Comparison of ENCODE assay signal across 2 cellular contexts in genomic region chr19:54451331-54451871, GRCh38.
TF ChIP-seq lines count a peak whose summit lies in the region.

No MANE protein-coding gene starts in this region.

TF ChIP-seq in SK-N-SH, 30 proteins besides CTCF, POLR2A, EP300 and RAD21:
- TF ChIP-seq RCOR1 (IDR thresholded peaks at IDR 0.05; ENCODE audit: low read length), result no peak

TF ChIP-seq in SK-N-SH treated with all-trans-retinoic acid at 6 μM for 48 hours, 23 proteins besides CTCF, POLR2A, EP300 and RAD21 (continued from another document):
- TF ChIP-seq ESRRG (CRISPR knock-in tag; IDR thresholded peaks at IDR 0.05) (no peak), SNAI2 (CRISPR knock-in tag; IDR thresholded peaks at IDR 0.05) (no peak), RARB (CRISPR knock-in tag; IDR thresholded peaks at IDR 0.05) (no peak), ISL1 (CRISPR knock-in tag; IDR thresholded peaks at IDR 0.05) (no peak), ZNF70 (CRISPR knock-in tag; IDR thresholded peaks at IDR 0.05) (no peak), ZFP3 (CRISPR knock-in tag; IDR thresholded peaks at IDR 0.05) (no peak), TCF4 (CRISPR knock-in tag; IDR thresholded peaks at IDR 0.05; ENCODE audit: borderline replicate concordance) (no peak), ZC3H10 (CRISPR knock-in tag; IDR thresholded peaks at IDR 0.05) (no peak), ZNF565 (CRISPR knock-in tag; conservative IDR thresholded peaks at IDR 0.05; ENCODE audit: low read depth) (no peak), CREB5 (CRISPR knock-in tag; IDR thresholded peaks at IDR 0.05; ENCODE audit: low read depth) (no peak), GLIS3 (CRISPR knock-in tag; IDR thresholded peaks at IDR 0.05) (no peak), CSDC2 (CRISPR knock-in tag; IDR thresholded peaks at IDR 0.05) (no peak), POU6F1 (CRISPR knock-in tag; IDR thresholded peaks at IDR 0.05; ENCODE audit: borderline replicate concordance, low read depth) (no peak), OSR1 (CRISPR knock-in tag; IDR thresholded peaks at IDR 0.05) (no peak), PPARA (CRISPR knock-in tag; IDR thresholded peaks at IDR 0.05; ENCODE audit: borderline replicate concordance) (no peak), ZFP30 (CRISPR knock-in tag; IDR thresholded peaks at IDR 0.05) (no peak)
- TF ChIP-seq, protein P1, sequence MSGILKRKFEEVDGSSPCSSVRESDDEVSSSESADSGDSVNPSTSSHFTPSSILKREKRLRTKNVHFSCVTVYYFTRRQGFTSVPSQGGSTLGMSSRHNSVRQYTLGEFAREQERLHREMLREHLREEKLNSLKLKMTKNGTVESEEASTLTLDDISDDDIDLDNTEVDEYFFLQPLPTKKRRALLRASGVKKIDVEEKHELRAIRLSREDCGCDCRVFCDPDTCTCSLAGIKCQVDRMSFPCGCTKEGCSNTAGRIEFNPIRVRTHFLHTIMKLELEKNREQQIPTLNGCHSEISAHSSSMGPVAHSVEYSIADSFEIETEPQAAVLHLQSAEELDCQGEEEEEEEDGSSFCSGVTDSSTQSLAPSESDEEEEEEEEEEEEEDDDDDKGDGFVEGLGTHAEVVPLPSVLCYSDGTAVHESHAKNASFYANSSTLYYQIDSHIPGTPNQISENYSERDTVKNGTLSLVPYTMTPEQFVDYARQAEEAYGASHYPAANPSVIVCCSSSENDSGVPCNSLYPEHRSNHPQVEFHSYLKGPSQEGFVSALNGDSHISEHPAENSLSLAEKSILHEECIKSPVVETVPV (CRISPR knock-in tag; IDR thresholded peaks at IDR 0.05), result no peak
- TF ChIP-seq, protein P2, sequence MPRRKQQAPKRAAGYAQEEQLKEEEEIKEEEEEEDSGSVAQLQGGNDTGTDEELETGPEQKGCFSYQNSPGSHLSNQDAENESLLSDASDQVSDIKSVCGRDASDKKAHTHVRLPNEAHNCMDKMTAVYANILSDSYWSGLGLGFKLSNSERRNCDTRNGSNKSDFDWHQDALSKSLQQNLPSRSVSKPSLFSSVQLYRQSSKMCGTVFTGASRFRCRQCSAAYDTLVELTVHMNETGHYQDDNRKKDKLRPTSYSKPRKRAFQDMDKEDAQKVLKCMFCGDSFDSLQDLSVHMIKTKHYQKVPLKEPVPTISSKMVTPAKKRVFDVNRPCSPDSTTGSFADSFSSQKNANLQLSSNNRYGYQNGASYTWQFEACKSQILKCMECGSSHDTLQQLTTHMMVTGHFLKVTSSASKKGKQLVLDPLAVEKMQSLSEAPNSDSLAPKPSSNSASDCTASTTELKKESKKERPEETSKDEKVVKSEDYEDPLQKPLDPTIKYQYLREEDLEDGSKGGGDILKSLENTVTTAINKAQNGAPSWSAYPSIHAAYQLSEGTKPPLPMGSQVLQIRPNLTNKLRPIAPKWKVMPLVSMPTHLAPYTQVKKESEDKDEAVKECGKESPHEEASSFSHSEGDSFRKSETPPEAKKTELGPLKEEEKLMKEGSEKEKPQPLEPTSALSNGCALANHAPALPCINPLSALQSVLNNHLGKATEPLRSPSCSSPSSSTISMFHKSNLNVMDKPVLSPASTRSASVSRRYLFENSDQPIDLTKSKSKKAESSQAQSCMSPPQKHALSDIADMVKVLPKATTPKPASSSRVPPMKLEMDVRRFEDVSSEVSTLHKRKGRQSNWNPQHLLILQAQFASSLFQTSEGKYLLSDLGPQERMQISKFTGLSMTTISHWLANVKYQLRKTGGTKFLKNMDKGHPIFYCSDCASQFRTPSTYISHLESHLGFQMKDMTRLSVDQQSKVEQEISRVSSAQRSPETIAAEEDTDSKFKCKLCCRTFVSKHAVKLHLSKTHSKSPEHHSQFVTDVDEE (CRISPR knock-in tag; IDR thresholded peaks at IDR 0.05), result no peak
